1 cellular context compared by ENCODE assay signal in genomic region chr5:126354012-126354856, GRCh38.
A peak's percentile ranks its signal among the peaks of the same experiment; 100 is the strongest.
TF ChIP-seq lines count a peak whose summit lies in the region.

No MANE protein-coding gene starts in this region.

TF ChIP-seq in SK-N-SH treated with all-trans-retinoic acid at 6 μM for 48 hours, 23 proteins besides CTCF, POLR2A, EP300 and RAD21 (continued from another document):
- TF ChIP-seq RARB (CRISPR knock-in tag; IDR thresholded peaks at IDR 0.05) (no peak), TCF4 (CRISPR knock-in tag; IDR thresholded peaks at IDR 0.05; ENCODE audit: borderline replicate concordance) (no peak), ARNTL (CRISPR knock-in tag; IDR thresholded peaks at IDR 0.05; ENCODE audit: borderline replicate concordance, low read depth) (no peak), OSR1 (CRISPR knock-in tag; IDR thresholded peaks at IDR 0.05) (no peak), CSDC2 (CRISPR knock-in tag; IDR thresholded peaks at IDR 0.05) (no peak), POU6F1 (CRISPR knock-in tag; IDR thresholded peaks at IDR 0.05; ENCODE audit: borderline replicate concordance, low read depth) (no peak), ZFP3 (CRISPR knock-in tag; IDR thresholded peaks at IDR 0.05) (no peak), BACH2 (CRISPR knock-in tag; IDR thresholded peaks at IDR 0.05; ENCODE audit: borderline replicate concordance) (no peak), TOX (CRISPR knock-in tag; IDR thresholded peaks at IDR 0.05; ENCODE audit: borderline replicate concordance) (0 out of 2 replicates have a peak, but pooled peaks have one; percentile 11), PATZ1 (CRISPR knock-in tag; IDR thresholded peaks at IDR 0.05; ENCODE audit: borderline replicate concordance) (no peak), GLIS3 (CRISPR knock-in tag; IDR thresholded peaks at IDR 0.05) (no peak), TSHZ2 (CRISPR knock-in tag; IDR thresholded peaks at IDR 0.05) (no peak), ZC3H10 (CRISPR knock-in tag; IDR thresholded peaks at IDR 0.05) (0 out of 2 replicates have a peak, but pooled peaks have one; percentile 35), ISL1 (CRISPR knock-in tag; IDR thresholded peaks at IDR 0.05) (peak; percentile 64)
